In the genomic region with DNA sequence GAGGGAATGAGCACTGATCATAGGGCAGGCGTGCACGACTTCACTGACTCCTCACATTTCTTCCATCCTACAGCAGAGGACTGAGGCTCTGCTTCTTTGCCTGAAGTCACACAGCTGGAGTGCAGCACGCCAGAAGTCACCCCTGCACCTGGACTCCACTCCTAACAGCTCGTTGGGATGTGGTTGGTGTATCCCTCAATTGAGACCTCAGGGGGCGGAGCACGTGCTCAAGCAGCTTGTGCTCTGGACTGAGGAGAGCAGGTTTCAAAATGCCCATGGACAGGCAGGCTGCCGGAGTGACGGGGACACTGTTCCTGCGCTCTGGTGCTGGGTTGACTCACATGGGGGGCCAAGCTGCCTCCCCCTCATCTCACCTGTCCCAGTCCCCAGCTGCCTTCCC, we compare ENCODE assay signal across 19 cellular contexts. TPM values are rescaled to one million over a fixed set of nuclear protein-coding genes. Genes with fewer than 3 reads are reported as not detected.
A peak's percentile ranks its signal among the peaks of the same experiment; 100 is the strongest.
DNase-seq lines count a peak whose midpoint lies in the region; ATAC-seq and TF ChIP-seq lines count a peak whose summit lies in the region.
"Had no signal": no experiment of that assay in that cellular context is flagged by ENCODE, and none has a peak within 500 bp of the region (broad histone marks: within the 10 kb centered on the region; RNA-seq: fewer than 3 reads in every experiment).

No MANE protein-coding gene starts in this region.

- no peaks in the 10 kb centered on the region for H3K27me3 ChIP-seq in HCT116 (ENCODE audit: insufficient read depth, low read length)
- peaks cover 35% of the 10 kb centered on the region for H3K27me3 ChIP-seq in PC-3 (ENCODE audit: low read length)
- H3K27me3 ChIP-seq in mesendoderm (ENCODE audit: insufficient read depth, low read length, poor library complexity), result no peaks in the 10 kb centered on the region
- peaks cover 20% of the 10 kb centered on the region; the same call in 1 of the 2 replicates for H3K27me3 ChIP-seq in HAP-1 (ENCODE audit: low read depth)
- H3K27me3 ChIP-seq: tibial nerve had no signal

- H3K4ac ChIP-seq in mesendoderm (ENCODE audit: low read depth, low read length), result no peak overlapping the region

- H2BK120ac ChIP-seq in mesendoderm (ENCODE audit: low read depth, low read length), result no peak overlapping the region

- H3K4me1 ChIP-seq in HCT116 (ENCODE audit: control insufficient read depth in 1 of 2, insufficient read depth in 2 of 2, low read length in 2 of 2) (peaks cover 0 to 12% of the 10 kb centered on the region in 2 experiments; a peak in 1 of 4 replicates), PC-3 (ENCODE audit: insufficient read depth, low read length) (no peaks in the 10 kb centered on the region), mesendoderm (ENCODE audit: control insufficient read depth, low read depth, low read length) (no peaks in the 10 kb centered on the region), HAP-1 (no peaks in the 10 kb centered on the region)

- DNase-seq in DMS53 (lab: John Stamatoyannopoulos, UW) (peak; percentile 41), DMS53 treated with DMSO at 0.1 percent for 48 hours (lab: John Stamatoyannopoulos, UW; ENCODE audit: unreplicated experiment) (no peak), HCT116 (ENCODE audit: low read depth, low spot score) (no peak), PC-3 (no peak), mesendoderm (no peak), HAP-1 (ENCODE audit: low spot score in 2 of 2) (no peak), immature natural killer cell (no peak)
- DNase-seq in activated T-cell treated with anti-CD3 and anti-CD28 coated beads, Interleukin-2, amount 50 U/mL, for 24 hours, result no peak
- DNase-seq: activated B cell treated with CpG ODN at 0.5 μM for 24 hours, amniotic stem cell had no signal

- ATAC-seq in HCT116, result 0 out of 2 replicates have a peak, but pooled peaks have one; percentile 4
- peak; percentile 7; the same call in 1 of the 2 replicates for ATAC-seq in PC-3
- ATAC-seq: stimulated activated memory B cell treated with anti-CD40 and anti-IgM and Interleukin-4, amounts not matched to agents 10 μg/mL and 1 μg/mL and 100 μg/mL, for 72 hours had no signal

- peak overlapping the region; percentile 2 for H3K56ac ChIP-seq in mesendoderm (ENCODE audit: low read length)

- no peak overlapping the region for H2AK5ac ChIP-seq in mesendoderm (ENCODE audit: low read length)

- CTCF ChIA-PET in HCT116 (lab: Charles Lee), result interaction anchor here (0.8 to 4.2 kb wide), 20 partner anchors 8 to 189 kb away, joined by 3 to 111 read pairs (median 6); partner anchors contain the start of genes MYOG and PPFIA4
- CTCF ChIA-PET in PC-3 (lab: Charles Lee), result interaction anchor here (0.6 to 1.6 kb wide), 7 partner anchors 54 to 176 kb away, joined by 3 to 36 read pairs (median 4); no protein-coding TSS in a partner anchor

- no peaks in the 10 kb centered on the region for H3K79me2 ChIP-seq in HCT116 (ENCODE audit: insufficient read depth, low read length)
- H3K79me2 ChIP-seq in PC-3 (ENCODE audit: low read length), result no peaks in the 10 kb centered on the region
- H3K79me2 ChIP-seq in mesendoderm (ENCODE audit: control insufficient read depth, insufficient read depth, low read length), result no peaks in the 10 kb centered on the region

- no peaks in the 10 kb centered on the region for H3K4me1 Mint-ChIP-seq in immature natural killer cell
- H3K4me1 Mint-ChIP-seq in activated T-cell treated with anti-CD3 and anti-CD28 coated beads, Interleukin-2, amount 50 U/mL, for 24 hours (ENCODE audit: low read depth), result no peaks in the 10 kb centered on the region

- BruUV-seq in HCT116 (replicated peaks; lab: Mats Ljungman, UMichigan), result no TSS peak
- BruUV-seq in PC-3 (replicated peaks; lab: Mats Ljungman, UMichigan), result no TSS peak

- RAD21 ChIA-PET in HCT116 (lab: Charles Lee; ENCODE audit: low non-redundant PET in 1 of 2, low total read pairs in 2 of 2, uncharacterized antibody in 2 of 2, unreplicated experiment in 2 of 2), result interaction anchor here (0.8 to 2.8 kb wide), 13 partner anchors 15 to 176 kb away, joined by 3 to 19 read pairs (median 6); no protein-coding TSS in a partner anchor

- H3K18ac ChIP-seq in mesendoderm (ENCODE audit: low read length), result peak overlapping the region; percentile 3

- H2BK5ac ChIP-seq in mesendoderm (ENCODE audit: low read length), result no peak overlapping the region

- no peaks in the 10 kb centered on the region for H3K9me3 ChIP-seq in HCT116 (ENCODE audit: control insufficient read depth in 1 of 2, insufficient read depth in 1 of 2, low read depth in 1 of 2, low read length in 2 of 2)
- no peaks in the 10 kb centered on the region for H3K9me3 ChIP-seq in PC-3 (ENCODE audit: low read length)
- H3K9me3 ChIP-seq in HAP-1, result no peaks in the 10 kb centered on the region
- H3K9me3 ChIP-seq: tibial nerve had no signal

- H3F3A ChIP-seq in PC-3 (ENCODE audit: low read length, unreplicated experiment), result no peaks in the 10 kb centered on the region

- intact Hi-C loops in HCT116 (cut with micrococcal nuclease) (no loop called here), PC-3 (cut with micrococcal nuclease) (no loop called here)

- H3K4me2 ChIP-seq in HCT116 (ENCODE audit: low read length), result no peak overlapping the region
- no peak overlapping the region for H3K4me2 ChIP-seq in PC-3 (ENCODE audit: low read length)
- H3K4me2 ChIP-seq in mesendoderm (ENCODE audit: low read length), result no peak overlapping the region

- H2AFZ ChIP-seq in HCT116 (ENCODE audit: low read depth, low read length, poor library complexity, severe bottlenecking), result peak overlapping the region; percentile 41
- H2AFZ ChIP-seq in PC-3 (ENCODE audit: low read length), result no peak overlapping the region

- no peaks in the 10 kb centered on the region for H3K79me1 ChIP-seq in mesendoderm (ENCODE audit: low read length)

- POLR2A ChIA-PET in HCT116 (lab: Charles Lee) (interaction anchor here (1.0 to 1.5 kb wide), 2 partner anchors 98 to 176 kb away, joined by 4 read pairs; no protein-coding TSS in a partner anchor), PC-3 (lab: Charles Lee; ENCODE audit: unreplicated experiment) (no interaction called here)

- no CpG with 5 or more reads among the region's 9 CpGs for WGBS in mesendoderm (ENCODE audit: extremely low coverage, insufficient coverage, low lambda C conversion rate)

- no peak overlapping the region for H4K8ac ChIP-seq in mesendoderm (ENCODE audit: low read depth, low read length)

- no peak overlapping the region for H3K23ac ChIP-seq in mesendoderm (ENCODE audit: low read length)

- H3K27me3 Mint-ChIP-seq in immature natural killer cell (ENCODE audit: low read depth in 3 of 3), result peaks cover 4 to 14% (median 5%) of the 10 kb centered on the region in 3 donors
- peaks cover 13% of the 10 kb centered on the region for H3K27me3 Mint-ChIP-seq in activated T-cell treated with anti-CD3 and anti-CD28 coated beads, Interleukin-2, amount 50 U/mL, for 24 hours

- H3K9ac ChIP-seq in HCT116 (ENCODE audit: low read length), result no peak overlapping the region
- H3K9ac ChIP-seq in PC-3 (ENCODE audit: low read length), result no peak overlapping the region
- no peak overlapping the region for H3K9ac ChIP-seq in mesendoderm (ENCODE audit: low read length)

- no peak overlapping the region for H3K4me3 Mint-ChIP-seq in immature natural killer cell
- no peak overlapping the region for H3K4me3 Mint-ChIP-seq in activated T-cell treated with anti-CD3 and anti-CD28 coated beads, Interleukin-2, amount 50 U/mL, for 24 hours
- H3K4me3 Mint-ChIP-seq: activated B cell treated with CpG ODN at 0.5 μM for 24 hours; stimulated activated memory B cell treated with anti-CD40 and anti-IgM and Interleukin-4, amounts not matched to agents 10 μg/mL and 1 μg/mL and 100 μg/mL, for 72 hours had no signal

- in situ Hi-C loops in HAP-1 (cut with MboI; ENCODE audit: low sequenced_read_pairs), result loop anchor here (5.0 kb wide), 2 partner anchors 98 to 178 kb away; no protein-coding TSS in a partner anchor

- peaks cover 0 to 5% (median 0%) of the 10 kb centered on the region in 6 donors for H3K9me3 Mint-ChIP-seq in immature natural killer cell
- no peaks in the 10 kb centered on the region for H3K9me3 Mint-ChIP-seq in activated T-cell treated with anti-CD3 and anti-CD28 coated beads, Interleukin-2, amount 50 U/mL, for 24 hours
- H3K9me3 Mint-ChIP-seq: activated B cell treated with CpG ODN at 0.5 μM for 24 hours; activated T-helper 2 cell treated with anti-CD3 and anti-CD28 coated beads, Interferon-gamma antibody, Interleukin-2, Interleukin-4, amounts not matched to agents 10 μg/mL and 5 μg/mL and 100 μg/mL, durations not matched to agents 14 hours and 24 hours and 36 hours; stimulated activated memory B cell treated with anti-CD40 and anti-IgM and Interleukin-4, amounts not matched to agents 10 μg/mL and 1 μg/mL and 100 μg/mL, for 72 hours had no signal

- TF ChIP-seq POLR2A in HCT116 (IDR thresholded peaks at IDR 0.05; ENCODE audit: borderline replicate concordance, extremely low read depth, insufficient read depth, insufficient read length), result no peak

- H2BK15ac ChIP-seq in mesendoderm (replicated peaks; ENCODE audit: low read depth), result no peak overlapping the region

- H3K27ac Mint-ChIP-seq in immature natural killer cell, result no peak overlapping the region
- H3K27ac Mint-ChIP-seq in activated T-cell treated with anti-CD3 and anti-CD28 coated beads, Interleukin-2, amount 50 U/mL, for 24 hours, result no peak overlapping the region
- H3K27ac Mint-ChIP-seq: activated B cell treated with CpG ODN at 0.5 μM for 24 hours; activated T-helper 2 cell treated with anti-CD3 and anti-CD28 coated beads, Interferon-gamma antibody, Interleukin-2, Interleukin-4, amounts not matched to agents 10 μg/mL and 5 μg/mL and 100 μg/mL, durations not matched to agents 14 hours and 24 hours and 36 hours; stimulated activated memory B cell treated with anti-CD40 and anti-IgM and Interleukin-4, amounts not matched to agents 10 μg/mL and 1 μg/mL and 100 μg/mL, for 72 hours had no signal

- TF ChIP-seq CTCF in HCT116 (IDR thresholded peaks at IDR 0.05 in 2 of 3, conservative IDR thresholded peaks at IDR 0.05 in 1 of 3; ENCODE audit: borderline replicate concordance in 1 of 3, insufficient read depth in 1 of 3, low read depth in 2 of 3, low read length in 2 of 3) (no peak), PC-3 (conservative IDR thresholded peaks at IDR 0.05; ENCODE audit: low read depth, low read length) (no peak)

- H3K9me2 ChIP-seq in HCT116 (ENCODE audit: insufficient read depth) (no peaks in the 10 kb centered on the region), PC-3 (replicated peaks; ENCODE audit: low read length) (no peaks in the 10 kb centered on the region)

- H3K36me3 ChIP-seq in HCT116 (ENCODE audit: control insufficient read depth in 1 of 2, insufficient read depth in 2 of 2, low read length in 2 of 2) (no peaks in the 10 kb centered on the region), PC-3 (ENCODE audit: low read depth, low read length) (no peaks in the 10 kb centered on the region), mesendoderm (ENCODE audit: control insufficient read depth, insufficient read depth, low read length) (no peaks in the 10 kb centered on the region), HAP-1 (replicated peaks) (no peaks in the 10 kb centered on the region)
- H3K36me3 ChIP-seq: tibial nerve had no signal

- no peak overlapping the region for H4K5ac ChIP-seq in mesendoderm (ENCODE audit: low read length)

- no peaks in the 10 kb centered on the region for H3K36me3 Mint-ChIP-seq in immature natural killer cell
- H3K36me3 Mint-ChIP-seq in activated T-cell treated with anti-CD3 and anti-CD28 coated beads, Interleukin-2, amount 50 U/mL, for 24 hours (ENCODE audit: low read depth), result no peaks in the 10 kb centered on the region
- H3K36me3 Mint-ChIP-seq: stimulated activated memory B cell treated with anti-CD40 and anti-IgM and Interleukin-4, amounts not matched to agents 10 μg/mL and 1 μg/mL and 100 μg/mL, for 72 hours had no signal

- no peak for TF ChIP-seq RAD21 in HCT116 (IDR thresholded peaks at IDR 0.05; ENCODE audit: low read depth)

- H4K20me1 ChIP-seq in HCT116 (ENCODE audit: insufficient read depth) (no peaks in the 10 kb centered on the region), PC-3 (ENCODE audit: low read length) (no peaks in the 10 kb centered on the region)

- H3K4me3 ChIP-seq in HCT116 (replicated peaks in 1 of 2; ENCODE audit: low read depth in 1 of 2, low read length in 2 of 2) (no peak overlapping the region), PC-3 (ENCODE audit: low read length) (no peak overlapping the region), mesendoderm (ENCODE audit: low read length) (no peak overlapping the region), HAP-1 (no peak overlapping the region)
- H3K4me3 ChIP-seq: tibial nerve had no signal

- no peak overlapping the region for H3K27ac ChIP-seq in HCT116 (ENCODE audit: low read depth, low read length)
- H3K27ac ChIP-seq in PC-3 (ENCODE audit: low read length), result no peak overlapping the region
- no peak overlapping the region for H3K27ac ChIP-seq in mesendoderm (ENCODE audit: low read depth, low read length)
- H3K27ac ChIP-seq: 22Rv1, C4-2B, RWPE1, tibial nerve had no signal

RNA-seq across cellular contexts. Expression of gene CHIT1, which starts 13.9 kb away (rescaled TPM):
- not detected for total RNA-seq in HCT116 (2021; ENCODE audit: unreplicated experiment)
- 0.08 TPM in 1 of 2 replicates, not detected in the other for polyA plus RNA-seq in HCT116 (2012)
- 0.06 TPM in 1 of 2 replicates, not detected in the other for total RNA-seq in PC-3 (2014; rRNA removed)
- not detected for polyA plus RNA-seq in mesendoderm (2013, experiment 1 of 2)
- not detected for polyA plus RNA-seq in mesendoderm (2013, experiment 2 of 2)
- polyA plus RNA-seq in immature natural killer cell, result not detected
- total RNA-seq: HepG2 had no signal
- polyA plus RNA-seq: HepG2 had no signal

RNA-seq across cellular contexts. Expression of gene CHI3L1, which starts 29.1 kb away (rescaled TPM):
- not detected for total RNA-seq in HCT116 (2021; ENCODE audit: unreplicated experiment)
- 0.10 and 0.11 TPM in 2 replicates for polyA plus RNA-seq in HCT116 (2012)
- not detected in 2 replicates for total RNA-seq in PC-3 (2014; rRNA removed)
- polyA plus RNA-seq in mesendoderm (2013, experiment 1 of 2), result 0.22 TPM
- 0.20 TPM for polyA plus RNA-seq in mesendoderm (2013, experiment 2 of 2)
- not detected for polyA plus RNA-seq in immature natural killer cell
- total RNA-seq: activated T-helper 2 cell treated with anti-CD3 and anti-CD28 coated beads, Interferon-gamma antibody, Interleukin-2, Interleukin-4, amounts not matched to agents 10 μg/mL and 5 μg/mL and 100 μg/mL, durations not matched to agents 14 hours and 24 hours and 36 hours had no signal

RNA-seq across cellular contexts. Expression of gene MYBPH, which starts 39.9 kb away (rescaled TPM):
- total RNA-seq in HCT116 (2021; ENCODE audit: unreplicated experiment) (0.22 TPM), PC-3 (2014; rRNA removed) (not detected in 2 replicates)
- 0.06 and 0.16 TPM in 2 replicates for polyA plus RNA-seq in HCT116 (2012)
- polyA plus RNA-seq in mesendoderm (2013, experiment 1 of 2), result not detected
- polyA plus RNA-seq in mesendoderm (2013, experiment 2 of 2), result 0.04 TPM
- polyA plus RNA-seq in immature natural killer cell, result not detected
- total RNA-seq: activated B cell treated with CpG ODN at 0.5 μM for 24 hours; activated T-helper 2 cell treated with anti-CD3 and anti-CD28 coated beads, Interferon-gamma antibody, Interleukin-2, Interleukin-4, amounts not matched to agents 10 μg/mL and 5 μg/mL and 100 μg/mL, durations not matched to agents 14 hours and 24 hours and 36 hours; HepG2; left cardiac atrium; posterior vena cava; tibial nerve had no signal
- polyA plus RNA-seq: HepG2 had no signal
